Comparison of ENCODE assay signal across 15 cellular contexts in the genomic region with DNA sequence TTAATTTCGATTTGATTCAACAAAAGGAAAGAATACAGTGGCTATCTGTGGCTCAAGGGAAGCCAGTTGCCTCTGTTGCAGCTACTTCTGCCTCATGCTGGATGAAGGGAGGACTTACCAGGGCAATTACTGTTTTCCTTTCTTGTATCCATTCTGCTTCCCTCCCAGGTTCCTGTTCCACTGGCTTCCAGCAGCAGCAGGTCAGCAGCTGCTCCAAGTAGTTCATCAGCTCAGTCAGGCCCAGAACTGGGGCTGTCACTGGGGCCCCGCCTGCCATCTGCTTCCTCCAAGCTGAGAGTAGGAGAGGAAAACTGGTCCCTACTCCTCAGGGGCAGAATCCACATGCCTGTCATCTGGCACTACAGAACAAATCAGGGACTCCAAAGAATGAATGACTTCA.
DNase-seq lines count a peak whose midpoint lies in the region; ATAC-seq and TF ChIP-seq lines count a peak whose summit lies in the region.
"Had no signal": no experiment of that assay in that cellular context is flagged by ENCODE, and none has a peak within 500 bp of the region (broad histone marks: within the 10 kb centered on the region; RNA-seq: fewer than 3 reads in every experiment).

No MANE protein-coding gene starts in this region.

- H3K27ac ChIP-seq in WERI-Rb-1 = peak overlapping the region; percentile 51
- H3K27ac ChIP-seq in tibial artery = no peak overlapping the region
- H3K27ac ChIP-seq: coronary artery, SJSA1 had no signal

- H3K9me3 Mint-ChIP-seq in nephron progenitor cell = no peaks in the 10 kb centered on the region
- H3K9me3 Mint-ChIP-seq: memory B cell had no signal

- H3K9me3 ChIP-seq in WERI-Rb-1 (ENCODE audit: severe bottlenecking) = no peaks in the 10 kb centered on the region
- no peaks in the 10 kb centered on the region for H3K9me3 ChIP-seq in tibial artery
- H3K9me3 ChIP-seq: SJSA1 had no signal

- H3K4me1 ChIP-seq in tibial artery = peaks cover 0 to 13% (median 6%) of the 10 kb centered on the region in 4 donors

- no peak for TF ChIP-seq CTCF in WERI-Rb-1 (IDR thresholded peaks at IDR 0.05; ENCODE audit: low read depth, low read length)
- TF ChIP-seq CTCF in nephron progenitor cell (IDR thresholded peaks at IDR 0.05) = no peak
- no peak for TF ChIP-seq CTCF in tibial artery (IDR thresholded peaks at IDR 0.05)

- no peak for ATAC-seq in GM21367 (IDR thresholded peaks at IDR 0.05; ENCODE audit: unreplicated experiment)
- ATAC-seq in HG02884 (IDR thresholded peaks at IDR 0.05; ENCODE audit: unreplicated experiment) = no peak

- no peaks in the 10 kb centered on the region for H3K36me3 Mint-ChIP-seq in nephron progenitor cell (ENCODE audit: low read depth)
- H3K36me3 Mint-ChIP-seq: memory B cell had no signal

- H3K27ac Mint-ChIP-seq in nephron progenitor cell = no peak overlapping the region
- H3K27ac Mint-ChIP-seq: memory B cell had no signal

- intact Hi-C loops in tibial artery (cut with DNase I; ENCODE audit: low total_unique reads) = loop anchor here (5.0 kb wide), 2 partner anchors 48 to 87 kb away; a partner anchor contains a TSS

- peaks cover 27% of the 10 kb centered on the region for H3K4me1 Mint-ChIP-seq in nephron progenitor cell

- H3K27me3 Mint-ChIP-seq in nephron progenitor cell (ENCODE audit: low read depth, poor library complexity) = peaks cover 7% of the 10 kb centered on the region
- H3K27me3 Mint-ChIP-seq: memory B cell had no signal

- no peak overlapping the region for H3K4me3 Mint-ChIP-seq in nephron progenitor cell
- H3K4me3 Mint-ChIP-seq: memory B cell had no signal

- no peaks in the 10 kb centered on the region for H3K27me3 ChIP-seq in WERI-Rb-1 (ENCODE audit: insufficient read depth, low read depth, severe bottlenecking)
- no peaks in the 10 kb centered on the region for H3K27me3 ChIP-seq in tibial artery

- peak; percentile 89 for DNase-seq in DMS 273 (lab: John Stamatoyannopoulos, UW; ENCODE audit: unreplicated experiment)
- DNase-seq in NCI-H2171 (lab: John Stamatoyannopoulos, UW) = peak; percentile 75
- peak; percentile 90 for DNase-seq in WERI-Rb-1
- DNase-seq in nephron progenitor cell = peak; percentile 15
- no peak for DNase-seq in tibial artery
- DNase-seq in NCI-H2081 (lab: John Stamatoyannopoulos, UW) = no peak
- DNase-seq: activated naive CD4-positive, alpha-beta T cell; HCEC 1CT; NCI-H187 treated with DMSO at 0.1 percent for 48 hours; T-helper 9 cell had no signal

- H3K4me3 ChIP-seq in WERI-Rb-1 (ENCODE audit: low read depth, low read length) (no peak overlapping the region), tibial artery (no peak overlapping the region)
- H3K4me3 ChIP-seq: coronary artery, SJSA1 had no signal

- no peaks in the 10 kb centered on the region for H3K36me3 ChIP-seq in WERI-Rb-1
- H3K36me3 ChIP-seq in tibial artery = no peaks in the 10 kb centered on the region

Comparison
In these comparisons a context has a peak if more than half of its experiments do, and no peak if none do; other contexts are left out.
1. DNase-seq: peak in DMS 273 (single experiment), NCI-H2171 (single experiment), WERI-Rb-1 (single experiment) and nephron progenitor cell (single experiment); none in tibial artery (0 of 2) and NCI-H2081 (0 of 2).